Comparison of ENCODE assay signal across 26 cellular contexts in the genomic region with DNA sequence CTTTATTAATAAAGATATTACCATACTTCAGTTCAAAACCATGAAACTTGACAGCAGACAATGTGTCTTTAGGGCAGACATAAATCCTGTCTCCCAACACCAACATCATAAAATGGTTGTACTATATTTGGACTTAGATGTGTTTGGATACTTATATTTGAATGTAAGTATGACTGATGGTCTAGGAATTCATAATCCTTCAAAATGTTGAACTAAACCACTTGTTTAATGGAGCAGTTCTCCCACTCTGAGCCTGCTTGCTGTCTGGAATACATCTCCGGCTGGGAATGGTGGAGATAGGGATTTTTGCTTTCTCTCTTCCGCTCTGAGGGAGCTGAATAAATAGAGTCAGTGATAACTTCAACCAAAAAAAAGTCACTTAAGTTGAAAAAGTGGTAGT. TPM values are rescaled to one million over a fixed set of nuclear protein-coding genes. Genes with fewer than 3 reads are reported as not detected.
DNase-seq lines count a peak whose midpoint lies in the region; ATAC-seq, FAIRE-seq and TF ChIP-seq lines count a peak whose summit lies in the region.
"Had no signal": no experiment of that assay in that cellular context is flagged by ENCODE, and none has a peak within 500 bp of the region (broad histone marks: within the 10 kb centered on the region; RNA-seq: fewer than 3 reads in every experiment).

No MANE protein-coding gene starts in this region.

- no peak for TF ChIP-seq CTCF in HFFc6 (IDR thresholded peaks at IDR 0.05)
- no peak for TF ChIP-seq CTCF in fibroblast of villous mesenchyme (IDR thresholded peaks at IDR 0.05; ENCODE audit: insufficient read depth, low read depth, low read length)
- TF ChIP-seq CTCF in smooth muscle cell (IDR thresholded peaks at IDR 0.05; ENCODE audit: borderline replicate concordance, insufficient read depth, poor library complexity, severe bottlenecking), result no peak

- peak; percentile 41 for DNase-seq in HFFc6
- peak; percentile 56 for DNase-seq in astrocyte of the hippocampus (ENCODE audit: low read depth, low spot score)
- DNase-seq in fibroblast of villous mesenchyme (ENCODE audit: low read depth), result peak; percentile 84
- DNase-seq in smooth muscle cell (lab: John Stamatoyannopoulos, UW; ENCODE audit: unreplicated experiment), result no peak
- no peak for DNase-seq in substantia nigra (lab: John Stamatoyannopoulos, UW)
- DNase-seq in activated T-cell treated with anti-CD3 and anti-CD28 coated beads, Interleukin-2, amount 50 U/mL, for 4 hours, result no peak
- no peak for DNase-seq in small intestine
- DNase-seq: activated CD4-positive, alpha-beta T cell treated with anti-CD3 and anti-CD28 coated beads, Interleukin-2, amount 10 ng/mL, durations not matched to agents 7 days and 5 days; CD8-positive, alpha-beta memory T cell; hippocampal formation; left ventricle myocardium inferior; midbrain; NCI-H2081; PC-9; SJCRH30; stimulated activated naive B cell treated with anti-CD40 and anti-IgM and Interleukin-4, amounts not matched to agents 10 μg/mL and 1 μg/mL and 100 μg/mL, for 72 hours; T-helper 2 cell; thyroid gland had no signal

- H3K4me1 ChIP-seq in smooth muscle cell (ENCODE audit: low read depth) (peaks cover 36% of the 10 kb centered on the region), small intestine (ENCODE audit: control insufficient read depth in 2 of 2, insufficient read depth in 1 of 2, low read depth in 1 of 2, low read length in 1 of 2) (peaks cover 0 to 3% of the 10 kb centered on the region in 2 donors)
- H3K4me1 ChIP-seq: breast epithelium, SJCRH30 had no signal

- no peaks in the 10 kb centered on the region for H3K9me3 Mint-ChIP-seq in HFFc6
- H3K9me3 Mint-ChIP-seq in activated T-cell treated with anti-CD3 and anti-CD28 coated beads, Interleukin-2, amount 50 U/mL, for 4 hours, result no peaks in the 10 kb centered on the region
- H3K9me3 Mint-ChIP-seq: activated CD4-positive, alpha-beta T cell treated with anti-CD3 and anti-CD28 coated beads, Interleukin-2, amount 10 ng/mL, durations not matched to agents 7 days and 5 days; CD8-positive, alpha-beta memory T cell; dendritic cell treated with granulocyte-macrophage colony-stimulating factor and Interleukin-4, amounts not matched to agents 40 ng/mL and 50 ng/mL, for 4 days; IgD-negative memory B cell; nephron; stimulated activated naive B cell treated with anti-CD40 and anti-IgM and Interleukin-4, amounts not matched to agents 10 μg/mL and 1 μg/mL and 100 μg/mL, for 72 hours had no signal

- H3K27ac Mint-ChIP-seq in HFFc6, result peak overlapping the region; percentile 64
- H3K27ac Mint-ChIP-seq: activated CD4-positive, alpha-beta T cell treated with anti-CD3 and anti-CD28 coated beads, Interleukin-2, amount 10 ng/mL, durations not matched to agents 7 days and 5 days; activated naive CD8-positive, alpha-beta T cell; CD8-positive, alpha-beta memory T cell; dendritic cell treated with granulocyte-macrophage colony-stimulating factor and Interleukin-4, amounts not matched to agents 40 ng/mL and 50 ng/mL, for 4 days; IgD-negative memory B cell; stimulated activated naive B cell treated with anti-CD40 and anti-IgM and Interleukin-4, amounts not matched to agents 10 μg/mL and 1 μg/mL and 100 μg/mL, for 72 hours had no signal

- peak overlapping the region; percentile 62 for H3K4me3 Mint-ChIP-seq in HFFc6
- H3K4me3 Mint-ChIP-seq in activated T-cell treated with anti-CD3 and anti-CD28 coated beads, Interleukin-2, amount 50 U/mL, for 4 hours, result no peak overlapping the region
- H3K4me3 Mint-ChIP-seq: activated CD4-positive, alpha-beta T cell treated with anti-CD3 and anti-CD28 coated beads, Interleukin-2, amount 10 ng/mL, durations not matched to agents 7 days and 5 days; activated naive CD8-positive, alpha-beta T cell; CD8-positive, alpha-beta memory T cell; dendritic cell treated with granulocyte-macrophage colony-stimulating factor and Interleukin-4, amounts not matched to agents 40 ng/mL and 50 ng/mL, for 4 days; IgD-negative memory B cell; nephron; stimulated activated naive B cell treated with anti-CD40 and anti-IgM and Interleukin-4, amounts not matched to agents 10 μg/mL and 1 μg/mL and 100 μg/mL, for 72 hours had no signal

- no peaks in the 10 kb centered on the region for H4K20me1 ChIP-seq in smooth muscle cell (ENCODE audit: low read depth)

- peaks cover 98% of the 10 kb centered on the region for H3K4me1 Mint-ChIP-seq in HFFc6 (ENCODE audit: low read depth)
- no peaks in the 10 kb centered on the region for H3K4me1 Mint-ChIP-seq in activated T-cell treated with anti-CD3 and anti-CD28 coated beads, Interleukin-2, amount 50 U/mL, for 4 hours (ENCODE audit: low read depth)
- H3K4me1 Mint-ChIP-seq: activated CD4-positive, alpha-beta T cell treated with anti-CD3 and anti-CD28 coated beads, Interleukin-2, amount 10 ng/mL, durations not matched to agents 7 days and 5 days; CD8-positive, alpha-beta memory T cell; stimulated activated naive B cell treated with anti-CD40 and anti-IgM and Interleukin-4, amounts not matched to agents 10 μg/mL and 1 μg/mL and 100 μg/mL, for 72 hours had no signal

- H3K79me2 ChIP-seq in smooth muscle cell (ENCODE audit: low read depth), result peaks cover 68% of the 10 kb centered on the region

- WGBS in smooth muscle cell (ENCODE audit: low lambda C conversion rate), result 10% methylated on average over 2 of the region's 2 CpGs
- 80 to 95% (median 85%) methylated on average over 2 of the region's 2 CpGs for WGBS in small intestine, 3 donors

- H3K27ac ChIP-seq in smooth muscle cell (ENCODE audit: low read depth) (peak overlapping the region; percentile 86), substantia nigra (ENCODE audit: low read depth, low read length, poor library complexity, severe bottlenecking) (no peak overlapping the region), small intestine (ENCODE audit: low read depth in 1 of 2, low read length in 1 of 2) (no peak overlapping the region)
- H3K27ac ChIP-seq: breast epithelium, foreskin keratinocyte, left ventricle myocardium inferior, PC-9, SJCRH30, thyroid gland had no signal

- peaks cover 77% of the 10 kb centered on the region for H3K36me3 Mint-ChIP-seq in HFFc6 (ENCODE audit: low read depth)
- no peaks in the 10 kb centered on the region for H3K36me3 Mint-ChIP-seq in activated T-cell treated with anti-CD3 and anti-CD28 coated beads, Interleukin-2, amount 50 U/mL, for 4 hours (ENCODE audit: insufficient read depth)
- H3K36me3 Mint-ChIP-seq: activated naive CD8-positive, alpha-beta T cell; CD8-positive, alpha-beta memory T cell; IgD-negative memory B cell; stimulated activated naive B cell treated with anti-CD40 and anti-IgM and Interleukin-4, amounts not matched to agents 10 μg/mL and 1 μg/mL and 100 μg/mL, for 72 hours had no signal

- H3K36me3 ChIP-seq in smooth muscle cell (ENCODE audit: low read depth), result no peaks in the 10 kb centered on the region
- H3K36me3 ChIP-seq in small intestine (ENCODE audit: control insufficient read depth in 2 of 2, insufficient read depth in 2 of 2, low read length in 2 of 2), result no peaks in the 10 kb centered on the region
- H3K36me3 ChIP-seq: breast epithelium, left ventricle myocardium inferior, thyroid gland had no signal

- H3F3A ChIP-seq in smooth muscle cell (ENCODE audit: low read depth), result peaks cover 19% of the 10 kb centered on the region

- H3K4me3 ChIP-seq in fibroblast of villous mesenchyme (ENCODE audit: low read depth, low read length), result no peak overlapping the region
- H3K4me3 ChIP-seq in smooth muscle cell, result no peak overlapping the region
- no peak overlapping the region for H3K4me3 ChIP-seq in small intestine (ENCODE audit: low read depth in 1 of 2, low read length in 2 of 2)
- H3K4me3 ChIP-seq: breast epithelium, left ventricle myocardium inferior, PC-9, SJCRH30, thyroid gland had no signal

- H3K9ac ChIP-seq in smooth muscle cell (ENCODE audit: low read depth), result peak overlapping the region; percentile 42

- H3K9me3 ChIP-seq in smooth muscle cell (replicated peaks; ENCODE audit: low read depth) (no peaks in the 10 kb centered on the region), small intestine (ENCODE audit: control insufficient read depth, low read depth) (no peaks in the 10 kb centered on the region)
- H3K9me3 ChIP-seq: breast epithelium, left ventricle myocardium inferior, SJCRH30, thyroid gland had no signal

- FAIRE-seq in small intestine (lab: Jason Lieb, UNC), result no peak
- FAIRE-seq: endometrium had no signal

- peaks cover 5% of the 10 kb centered on the region for H3K27me3 Mint-ChIP-seq in HFFc6 (ENCODE audit: insufficient read depth)
- H3K27me3 Mint-ChIP-seq in activated T-cell treated with anti-CD3 and anti-CD28 coated beads, Interleukin-2, amount 50 U/mL, for 4 hours (ENCODE audit: low read depth), result no peaks in the 10 kb centered on the region
- H3K27me3 Mint-ChIP-seq: activated naive CD8-positive, alpha-beta T cell; dendritic cell treated with granulocyte-macrophage colony-stimulating factor and Interleukin-4, amounts not matched to agents 40 ng/mL and 50 ng/mL, for 4 days; IgD-negative memory B cell; stimulated activated naive B cell treated with anti-CD40 and anti-IgM and Interleukin-4, amounts not matched to agents 10 μg/mL and 1 μg/mL and 100 μg/mL, for 72 hours had no signal

- no peak for ATAC-seq in HG03432 (IDR thresholded peaks at IDR 0.05; ENCODE audit: unreplicated experiment)
- no peak for ATAC-seq in activated T-cell treated with anti-CD3 and anti-CD28 coated beads, Interleukin-2, amount 50 U/mL, for 4 hours
- ATAC-seq: foreskin keratinocyte; stimulated activated naive B cell treated with anti-CD40 and anti-IgM and Interleukin-4, amounts not matched to agents 10 μg/mL and 1 μg/mL and 100 μg/mL, for 72 hours had no signal

- H3K27me3 ChIP-seq in smooth muscle cell (ENCODE audit: low read depth) (no peaks in the 10 kb centered on the region), small intestine (ENCODE audit: control insufficient read depth in 2 of 2, insufficient read depth in 2 of 2, low read length in 2 of 2) (no peaks in the 10 kb centered on the region)
- H3K27me3 ChIP-seq: breast epithelium, foreskin keratinocyte, SJCRH30, thyroid gland had no signal

- H2AFZ ChIP-seq in smooth muscle cell (ENCODE audit: low read depth), result no peak overlapping the region
- H2AFZ ChIP-seq: PC-9 had no signal

- peak overlapping the region; percentile 61 for H3K4me2 ChIP-seq in smooth muscle cell
- H3K4me2 ChIP-seq: PC-9 had no signal

RNA-seq across cellular contexts. Expression of a gene that starts 10.6 kb away (rescaled TPM):
- 100 to 1,000 TPM; 584 to 754 (median 609) TPM for total RNA-seq in HFFc6 (2021; fragmentation: NEBNext Ultra II Directional; extraction: Animal tissue kit (Norgen Biotek cat#: 25700))
- 333 and 621 TPM in 2 replicates for total RNA-seq in fibroblast of villous mesenchyme
- total RNA-seq in smooth muscle cell, result 330 and 455 TPM in 2 replicates
- polyA plus RNA-seq in smooth muscle cell, result 97.3 and 137 TPM in 2 replicates
- under 1 TPM; 0.22 to 0.38 (median 0.24) TPM for total RNA-seq in activated T-cell treated with anti-CD3 and anti-CD28 coated beads, Interleukin-2, amount 50 U/mL, for 4 hours
- polyA plus RNA-seq in small intestine, result 10 to 100 TPM in 1 of 3 donors, 1 to 10 TPM in 2; 1.1 to 20.3 (median 2.2) TPM
- polyA plus RNA-seq: IgD-negative memory B cell had no signal

Comparison
In these comparisons a context has a peak if more than half of its experiments do, and no peak if none do; other contexts are left out.
1. DNase-seq: peak in HFFc6 (single experiment), astrocyte of the hippocampus (single experiment) and fibroblast of villous mesenchyme (single experiment); none in smooth muscle cell (single experiment), substantia nigra (0 of 49), activated T-cell treated with anti-CD3 and anti-CD28 coated beads, Interleukin-2, amount 50 U/mL, for 4 hours (single experiment) and small intestine (single experiment).
2. RNA of a gene that starts 10.6 kb away (total RNA-seq): 584 to 754 TPM in HFFc6, 333 to 621 TPM in fibroblast of villous mesenchyme and 330 to 455 TPM in smooth muscle cell; 0.22 to 0.38 TPM in activated T-cell treated with anti-CD3 and anti-CD28 coated beads, Interleukin-2, amount 50 U/mL, for 4 hours; every median in the first group is over 100 times any median in the second.